In the genomic region with DNA sequence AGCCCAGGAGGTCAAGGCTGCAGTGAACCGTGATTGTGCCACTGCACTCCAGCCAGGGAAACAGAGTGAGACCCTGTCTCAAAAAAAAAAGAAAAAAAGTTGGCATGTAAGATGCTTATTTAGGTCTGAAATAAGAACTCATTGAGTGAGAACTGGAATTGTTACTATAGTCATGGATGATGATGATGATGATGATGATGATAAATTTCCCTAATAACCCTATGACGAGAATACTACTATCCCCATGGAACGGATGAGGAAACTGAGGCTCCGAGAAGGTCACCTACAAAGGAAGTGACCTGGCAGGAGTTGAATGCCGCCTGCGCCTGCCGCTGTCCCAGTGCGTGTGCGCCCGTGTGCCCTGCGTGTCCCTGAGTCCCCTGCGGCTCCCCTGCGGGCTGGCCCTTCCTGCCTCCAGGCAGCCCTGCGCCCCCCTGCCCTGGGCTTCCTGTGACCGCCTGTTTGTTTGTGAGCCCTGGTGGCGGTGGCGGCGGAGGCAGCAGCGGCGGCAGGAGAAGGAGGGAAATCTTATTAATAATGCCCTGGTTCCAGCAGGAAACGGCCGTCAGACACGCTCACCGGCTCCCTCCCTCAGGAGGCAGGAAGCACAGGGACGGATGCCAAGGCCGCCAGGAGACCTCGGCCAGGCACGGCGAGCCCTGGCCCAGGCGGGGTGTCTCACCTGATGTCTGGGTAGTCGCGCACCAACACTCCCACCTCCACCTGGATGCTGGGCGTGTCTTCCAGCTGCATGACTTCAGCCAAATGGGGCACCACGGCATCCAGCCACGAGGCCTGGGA, we compare ENCODE assay signal across 12 cellular contexts. TPM values are rescaled to one million over a fixed set of nuclear protein-coding genes. Genes with fewer than 3 reads are reported as not detected.
DNase-seq lines count a peak whose midpoint lies in the region; ATAC-seq, FAIRE-seq and TF ChIP-seq lines count a peak whose summit lies in the region.
"Had no signal": no experiment of that assay in that cellular context is flagged by ENCODE, and none has a peak within 500 bp of the region (broad histone marks: within the 10 kb centered on the region; RNA-seq: fewer than 3 reads in every experiment).

No MANE protein-coding gene starts in this region.

- TF ChIP-seq POLR2A in GM12892 (IDR thresholded peaks at IDR 0.05; ENCODE audit: low read depth, low read length): no peak

- H2AFZ ChIP-seq in hepatocyte (no peak overlapping the region), parathyroid adenoma (peak overlapping the region; percentile 70), Karpas-422 (ENCODE audit: low read length) (no peak overlapping the region)

- DNase-seq in HPDE6-E6E7 (ENCODE audit: extremely low spot score) (peak; percentile 20), NT2/D1 (ENCODE audit: low read depth, low spot score) (no peak), hepatocyte (ENCODE audit: low spot score) (peak; percentile 27), Karpas-422 (no peak), GM12892 (ENCODE audit: insufficient read length) (no peak)
- DNase-seq in activated T-cell treated with anti-CD3 and anti-CD28 coated beads, Interleukin-2, amount 50 U/mL, for 72 hours: no peak
- DNase-seq: activated CD8-positive, alpha-beta T cell treated with anti-CD3 and anti-CD28 coated beads for 36 hours; naive B cell; Peyer's patch had no signal

- H3K4me2 ChIP-seq in hepatocyte: peak overlapping the region; percentile 59
- peak overlapping the region; percentile 63 for H3K4me2 ChIP-seq in parathyroid adenoma (ENCODE audit: low read length)
- H3K4me2 ChIP-seq in Karpas-422 (ENCODE audit: low read depth, low read length, poor library complexity, severe bottlenecking): no peak overlapping the region

- H3K9me2 ChIP-seq in hepatocyte (replicated peaks; ENCODE audit: insufficient read depth) (no peaks in the 10 kb centered on the region), Karpas-422 (replicated peaks; ENCODE audit: insufficient read depth, low read length) (no peaks in the 10 kb centered on the region)

- H3K36me3 ChIP-seq in NT2/D1 (ENCODE audit: insufficient read depth, insufficient read length, low read length) (no peaks in the 10 kb centered on the region), hepatocyte (replicated peaks; ENCODE audit: insufficient read depth, low read depth) (no peaks in the 10 kb centered on the region), parathyroid adenoma (ENCODE audit: control insufficient read depth, insufficient read depth, low read length) (no peaks in the 10 kb centered on the region), Karpas-422 (ENCODE audit: insufficient read depth, low read length) (no peaks in the 10 kb centered on the region)
- H3K36me3 ChIP-seq: Peyer's patch had no signal

- H3K9ac ChIP-seq in NT2/D1 (ENCODE audit: insufficient read length, low read depth) (peak overlapping the region; percentile 51), parathyroid adenoma (no peak overlapping the region), Karpas-422 (ENCODE audit: low read length) (no peak overlapping the region)

- no peak for ATAC-seq in activated T-cell treated with anti-CD3 and anti-CD28 coated beads, Interleukin-2, amount 50 U/mL, for 72 hours (replicated peaks in 1 of 2)
- ATAC-seq: activated CD8-positive, alpha-beta T cell treated with anti-CD3 and anti-CD28 coated beads for 36 hours had no signal

- no peaks in the 10 kb centered on the region for H3K36me3 Mint-ChIP-seq in activated T-cell treated with anti-CD3 and anti-CD28 coated beads, Interleukin-2, amount 50 U/mL, for 72 hours (ENCODE audit: insufficient read depth in 2 of 2)

- 13% methylated on average over 34 of the region's 35 CpGs for WGBS in hepatocyte (ENCODE audit: low lambda C conversion rate, missing lambda C conversion rate)

- FAIRE-seq in GM12892 (lab: Jason Lieb, UNC): no peak

- peaks cover 8% of the 10 kb centered on the region for H3K4me1 Mint-ChIP-seq in activated T-cell treated with anti-CD3 and anti-CD28 coated beads, Interleukin-2, amount 50 U/mL, for 72 hours (ENCODE audit: low read depth)

- H3K4me1 ChIP-seq in NT2/D1 (ENCODE audit: insufficient read depth, insufficient read length): peaks cover 12% of the 10 kb centered on the region
- H3K4me1 ChIP-seq in hepatocyte (ENCODE audit: insufficient read depth): peaks cover 8% of the 10 kb centered on the region
- no peaks in the 10 kb centered on the region for H3K4me1 ChIP-seq in parathyroid adenoma
- no peaks in the 10 kb centered on the region for H3K4me1 ChIP-seq in Karpas-422 (ENCODE audit: low read length)

- no peak overlapping the region for H3K4me3 Mint-ChIP-seq in activated T-cell treated with anti-CD3 and anti-CD28 coated beads, Interleukin-2, amount 50 U/mL, for 72 hours
- H3K4me3 Mint-ChIP-seq: activated CD8-positive, alpha-beta T cell treated with anti-CD3 and anti-CD28 coated beads for 36 hours; naive B cell had no signal

- H3K4me3 ChIP-seq in NT2/D1 (ENCODE audit: insufficient read length, low read depth) (peak overlapping the region; percentile 37), hepatocyte (no peak overlapping the region), parathyroid adenoma (ENCODE audit: low read depth, low read length) (peak overlapping the region; percentile 5), Karpas-422 (ENCODE audit: low read length) (no peak overlapping the region)
- H3K4me3 ChIP-seq: Peyer's patch had no signal

- no peaks in the 10 kb centered on the region for H4K20me1 ChIP-seq in hepatocyte (ENCODE audit: insufficient read depth, poor library complexity, severe bottlenecking)
- H4K20me1 ChIP-seq in Karpas-422 (ENCODE audit: insufficient read depth, low read depth, low read length): no peaks in the 10 kb centered on the region

- H3K79me2 ChIP-seq in hepatocyte (no peaks in the 10 kb centered on the region), parathyroid adenoma (no peaks in the 10 kb centered on the region), Karpas-422 (ENCODE audit: low read length) (no peaks in the 10 kb centered on the region)

- H3K9me3 ChIP-seq in NT2/D1 (ENCODE audit: insufficient read depth, low read length) (no peaks in the 10 kb centered on the region), hepatocyte (ENCODE audit: low read depth) (no peaks in the 10 kb centered on the region), parathyroid adenoma (ENCODE audit: control insufficient read depth, low read length) (no peaks in the 10 kb centered on the region), Karpas-422 (ENCODE audit: low read length) (no peaks in the 10 kb centered on the region)
- H3K9me3 ChIP-seq: Peyer's patch had no signal

- H3K27ac ChIP-seq in hepatocyte (no peak overlapping the region), parathyroid adenoma (no peak overlapping the region), Karpas-422 (ENCODE audit: low read length) (no peak overlapping the region)
- H3K27ac ChIP-seq: Peyer's patch had no signal

- no peak for TF ChIP-seq CTCF in hepatocyte (IDR thresholded peaks at IDR 0.05; ENCODE audit: poor library complexity)
- no peak for TF ChIP-seq CTCF in parathyroid adenoma (IDR thresholded peaks at IDR 0.05)

- no peaks in the 10 kb centered on the region for H3K9me3 Mint-ChIP-seq in activated T-cell treated with anti-CD3 and anti-CD28 coated beads, Interleukin-2, amount 50 U/mL, for 72 hours
- H3K9me3 Mint-ChIP-seq: activated CD8-positive, alpha-beta T cell treated with anti-CD3 and anti-CD28 coated beads for 36 hours had no signal

- H3K27me3 Mint-ChIP-seq in activated T-cell treated with anti-CD3 and anti-CD28 coated beads, Interleukin-2, amount 50 U/mL, for 72 hours (ENCODE audit: low read depth): peaks cover 64% of the 10 kb centered on the region

- no peak overlapping the region for H3K27ac Mint-ChIP-seq in activated T-cell treated with anti-CD3 and anti-CD28 coated beads, Interleukin-2, amount 50 U/mL, for 72 hours
- H3K27ac Mint-ChIP-seq: activated CD8-positive, alpha-beta T cell treated with anti-CD3 and anti-CD28 coated beads for 36 hours had no signal

- peaks cover 46% of the 10 kb centered on the region for H3K27me3 ChIP-seq in NT2/D1 (ENCODE audit: insufficient read depth, insufficient read length)
- peaks cover 68% of the 10 kb centered on the region for H3K27me3 ChIP-seq in hepatocyte
- H3K27me3 ChIP-seq in parathyroid adenoma (ENCODE audit: control insufficient read depth, insufficient read depth, low read length): no peaks in the 10 kb centered on the region
- no peaks in the 10 kb centered on the region for H3K27me3 ChIP-seq in Karpas-422 (ENCODE audit: low read length)

RNA-seq across cellular contexts. Expression of gene EXOC3L2, which starts 29.6 kb away (rescaled TPM):
- total RNA-seq in hepatocyte: 0.08 and 1.3 TPM in 2 replicates
- polyA plus RNA-seq in hepatocyte: 0.13 TPM in 1 of 2 replicates, not detected in the other
- total RNA-seq in activated T-cell treated with anti-CD3 and anti-CD28 coated beads, Interleukin-2, amount 50 U/mL, for 72 hours: not detected
- total RNA-seq in Karpas-422 (2014; rRNA removed; shearing (Covaris generic); ENCODE audit: low replicate concordance): not detected in 2 replicates
- not detected for polyA plus RNA-seq in GM12892 (2012; ENCODE audit: missing spikeins)
- total RNA-seq: activated CD8-positive, alpha-beta T cell treated with anti-CD3 and anti-CD28 coated beads for 36 hours; G401; LHCN-M2 had no signal

RNA-seq across cellular contexts. Expression of gene MARK4, which starts 35.5 kb away (rescaled TPM):
- 9.5 and 23.0 TPM in 2 replicates for total RNA-seq in hepatocyte
- polyA plus RNA-seq in hepatocyte: 13.5 and 14.8 TPM in 2 replicates
- total RNA-seq in activated T-cell treated with anti-CD3 and anti-CD28 coated beads, Interleukin-2, amount 50 U/mL, for 72 hours: 10 to 100 TPM; 25.3 to 37.9 TPM
- total RNA-seq in Karpas-422 (2014; rRNA removed; shearing (Covaris generic); ENCODE audit: low replicate concordance): 17.9 and 20.2 TPM in 2 replicates
- 14.1 TPM for polyA plus RNA-seq in GM12892 (2012; ENCODE audit: missing spikeins)

RNA-seq across cellular contexts. Expression of gene BLOC1S3, which starts 37.0 kb away (rescaled TPM):
- 8.4 and 12.5 TPM in 2 replicates for total RNA-seq in hepatocyte
- 15.6 and 17.1 TPM in 2 replicates for polyA plus RNA-seq in hepatocyte
- total RNA-seq in activated T-cell treated with anti-CD3 and anti-CD28 coated beads, Interleukin-2, amount 50 U/mL, for 72 hours: 10 to 100 TPM; 16.7 to 17.7 TPM
- total RNA-seq in Karpas-422 (2014; rRNA removed; shearing (Covaris generic); ENCODE audit: low replicate concordance): 4.4 and 8.5 TPM in 2 replicates
- polyA plus RNA-seq in GM12892 (2012; ENCODE audit: missing spikeins): 3.3 TPM

RNA-seq across cellular contexts. Expression of gene TRAPPC6A, which starts 37.6 kb away (rescaled TPM):
- 24.6 and 25.7 TPM in 2 replicates for total RNA-seq in hepatocyte
- 60.1 and 75.8 TPM in 2 replicates for polyA plus RNA-seq in hepatocyte
- total RNA-seq in activated T-cell treated with anti-CD3 and anti-CD28 coated beads, Interleukin-2, amount 50 U/mL, for 72 hours: 10 to 100 TPM; 48.5 to 58.5 TPM
- 32.2 and 62.8 TPM in 2 replicates for total RNA-seq in Karpas-422 (2014; rRNA removed; shearing (Covaris generic); ENCODE audit: low replicate concordance)
- 41.1 TPM for polyA plus RNA-seq in GM12892 (2012; ENCODE audit: missing spikeins)

RNA-seq across cellular contexts. Expression of gene NKPD1, which starts 54.8 kb away (rescaled TPM):
- 0.08 and 0.27 TPM in 2 replicates for total RNA-seq in hepatocyte
- polyA plus RNA-seq in hepatocyte: 0.50 and 0.60 TPM in 2 replicates
- under 1 TPM; 0.70 to 0.72 TPM for total RNA-seq in activated T-cell treated with anti-CD3 and anti-CD28 coated beads, Interleukin-2, amount 50 U/mL, for 72 hours
- 1.2 TPM in 1 of 2 replicates, not detected in the other for total RNA-seq in Karpas-422 (2014; rRNA removed; shearing (Covaris generic); ENCODE audit: low replicate concordance)
- polyA plus RNA-seq in GM12892 (2012; ENCODE audit: missing spikeins): 0.11 TPM

Comparison
In these comparisons a context has a peak if more than half of its experiments do, and no peak if none do; other contexts are left out.
1. DNase-seq: peak in HPDE6-E6E7 (single experiment) and hepatocyte (single experiment); none in NT2/D1 (single experiment), activated T-cell treated with anti-CD3 and anti-CD28 coated beads, Interleukin-2, amount 50 U/mL, for 72 hours (0 of 2), Karpas-422 (single experiment) and GM12892 (single experiment).
2. H3K4me3 ChIP-seq: peak in NT2/D1 (single experiment) and parathyroid adenoma (single experiment); none in hepatocyte (single experiment) and Karpas-422 (single experiment).